In the genomic region with DNA sequence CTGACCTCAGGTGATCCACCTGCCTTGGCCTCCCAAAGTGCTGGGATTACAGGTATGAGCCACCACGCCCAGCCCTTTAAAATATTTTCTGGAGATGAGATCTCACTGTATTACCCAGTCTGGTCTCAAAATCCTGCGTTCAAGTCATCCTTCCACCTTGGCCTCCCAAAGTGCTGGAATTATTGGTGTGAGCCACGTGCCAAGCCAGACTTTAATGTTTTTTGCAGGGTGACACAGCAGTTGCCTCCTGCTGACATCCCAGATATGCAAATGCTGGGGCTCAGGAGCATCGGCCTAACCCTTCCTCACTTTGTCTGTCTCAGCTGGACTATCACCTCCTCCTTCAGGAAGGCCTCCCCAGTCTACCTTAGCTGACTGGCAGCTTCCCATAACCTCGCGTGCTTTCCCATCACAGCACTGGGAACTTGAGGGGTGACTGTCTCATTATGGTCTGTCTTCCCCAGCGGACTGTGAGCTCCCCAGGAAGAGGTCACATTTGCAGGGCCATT, we compare ENCODE assay signal across 1 cellular context.
TF ChIP-seq lines count a peak whose summit lies in the region.

No MANE protein-coding gene starts in this region.

TF ChIP-seq in WTC11, 78 proteins besides CTCF, POLR2A, EP300 and RAD21 (continued from another document):
- TF ChIP-seq, protein P1, sequence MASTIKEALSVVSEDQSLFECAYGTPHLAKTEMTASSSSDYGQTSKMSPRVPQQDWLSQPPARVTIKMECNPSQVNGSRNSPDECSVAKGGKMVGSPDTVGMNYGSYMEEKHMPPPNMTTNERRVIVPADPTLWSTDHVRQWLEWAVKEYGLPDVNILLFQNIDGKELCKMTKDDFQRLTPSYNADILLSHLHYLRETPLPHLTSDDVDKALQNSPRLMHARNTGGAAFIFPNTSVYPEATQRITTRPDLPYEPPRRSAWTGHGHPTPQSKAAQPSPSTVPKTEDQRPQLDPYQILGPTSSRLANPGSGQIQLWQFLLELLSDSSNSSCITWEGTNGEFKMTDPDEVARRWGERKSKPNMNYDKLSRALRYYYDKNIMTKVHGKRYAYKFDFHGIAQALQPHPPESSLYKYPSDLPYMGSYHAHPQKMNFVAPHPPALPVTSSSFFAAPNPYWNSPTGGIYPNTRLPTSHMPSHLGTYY (CRISPR knock-in tag; IDR thresholded peaks at IDR 0.05) = no peak
- TF ChIP-seq TP53 (CRISPR knock-in tag; IDR thresholded peaks at IDR 0.05) = no peak
- TF ChIP-seq ETV6 (CRISPR knock-in tag; IDR thresholded peaks at IDR 0.05) = 0 out of 2 replicates have a peak, but pooled peaks have one; percentile 40
